In genomic region chr14:100108042-100108825, GRCh38 we compare ENCODE assay signal across 8 cellular contexts. TPM values are rescaled to one million over a fixed set of nuclear protein-coding genes. Genes with fewer than 3 reads are reported as not detected.
A peak's percentile ranks its signal among the peaks of the same experiment; 100 is the strongest.
DNase-seq lines count a peak whose midpoint lies in the region; ATAC-seq and TF ChIP-seq lines count a peak whose summit lies in the region.

No MANE protein-coding gene starts in this region.

- no peaks in the 10 kb centered on the region for H3K9me3 ChIP-seq in lung (ENCODE audit: control insufficient read depth in 2 of 2, insufficient read depth in 1 of 2, low read length in 1 of 2)

- TF ChIP-seq CTCF in AG04449 (IDR thresholded peaks at IDR 0.05; ENCODE audit: insufficient read depth, low read length, missing control alignments) (peak; percentile 91), lung (IDR thresholded peaks at IDR 0.05; ENCODE audit: control extremely low read depth, extremely low read depth) (peak; percentile 76)

- H3K4me3 ChIP-seq in AG04449 (ENCODE audit: low read depth, low read length) = no peak overlapping the region
- no peak overlapping the region for H3K4me3 ChIP-seq in lung

- CTCF ChIA-PET in AG04449 (lab: Yijun Ruan, JAX) = interaction anchor here (0.7 to 10.4 kb wide), 57 partner anchors 10 to 209 kb away, joined by 3 to 286 read pairs (median 6); no protein-coding TSS in a partner anchor

- peaks cover 0 to 2% of the 10 kb centered on the region in 2 donors for H3K36me3 ChIP-seq in lung (ENCODE audit: control insufficient read depth in 2 of 2, insufficient read depth in 2 of 2, low read length in 2 of 2)

- DNase-seq in AG04449 (ENCODE audit: low read depth, low spot score) = no peak
- DNase-seq in NCI-H526 (lab: John Stamatoyannopoulos, UW) = peak; percentile 7 to 81
- DNase-seq in activated CD4-positive, alpha-beta T cell treated with anti-CD3 and anti-CD28 coated beads, Interleukin-2, amount 50 U/mL, for 48 hours = peak; percentile 95 to 96
- peak; percentile 81 for DNase-seq in dermis blood vessel endothelial cell
- peak; percentile 84 for DNase-seq in lung (ENCODE audit: low spot score)
- peak; percentile 66 to 79 for DNase-seq in stimulated activated CD8-positive, alpha-beta memory T cell treated with anti-CD3 and anti-CD28 coated beads, Interleukin-15, amount 100 ng/mL, for 4 hours (ENCODE audit: low read depth in 2 of 2)

- H3K27ac ChIP-seq in lung (ENCODE audit: low read depth in 1 of 2, low read length in 1 of 2) = peak overlapping the region in 1 of 2 donors; percentile 33

- peak; percentile 49 for ATAC-seq in GM18861 (IDR thresholded peaks at IDR 0.05; ENCODE audit: unreplicated experiment)
- ATAC-seq in HG03354 (IDR thresholded peaks at IDR 0.05; ENCODE audit: poor library complexity, severe bottlenecking, unreplicated experiment) = peak; percentile 89
- ATAC-seq in lung (ENCODE audit: insufficient read depth, low FRiP score) = peak; percentile 71

- POLR2A ChIA-PET in AG04449 (lab: Yijun Ruan, JAX) = interaction anchor here (1.0 kb wide), 1 partner anchor 137 kb away, joined by 4 read pairs; no protein-coding TSS in a partner anchor

- WGBS in lung, 2 donors = 33 to 35% methylated on average over 13 of the region's 13 CpGs

- H3K27me3 ChIP-seq in lung (ENCODE audit: control insufficient read depth, insufficient read depth) = no peaks in the 10 kb centered on the region

- H3K4me1 ChIP-seq in lung (ENCODE audit: control insufficient read depth in 2 of 2, insufficient read depth in 2 of 2, low read length in 2 of 2) = peaks cover 8 to 18% of the 10 kb centered on the region in 2 donors

RNA-seq across cellular contexts. Expression of gene EVL, which starts 43.0 kb away (rescaled TPM):
- total RNA-seq in dermis blood vessel endothelial cell (7.7 and 12.9 TPM in 2 replicates), lung (10 to 100 TPM; 77.9 to 78.6 TPM)
- 10 to 100 TPM; 54.5 to 99.9 TPM for polyA plus RNA-seq in lung

RNA-seq across cellular contexts. Expression of gene DEGS2, which starts 51.2 kb away (rescaled TPM):
- 0.68 and 2.0 TPM in 2 replicates for total RNA-seq in dermis blood vessel endothelial cell
- total RNA-seq in lung = 1 to 10 TPM; 5.2 to 7.4 TPM
- polyA plus RNA-seq in lung = 1 to 10 TPM; 3.6 to 6.2 TPM
